Comparison of ENCODE assay signal across 18 cellular contexts in the genomic region with DNA sequence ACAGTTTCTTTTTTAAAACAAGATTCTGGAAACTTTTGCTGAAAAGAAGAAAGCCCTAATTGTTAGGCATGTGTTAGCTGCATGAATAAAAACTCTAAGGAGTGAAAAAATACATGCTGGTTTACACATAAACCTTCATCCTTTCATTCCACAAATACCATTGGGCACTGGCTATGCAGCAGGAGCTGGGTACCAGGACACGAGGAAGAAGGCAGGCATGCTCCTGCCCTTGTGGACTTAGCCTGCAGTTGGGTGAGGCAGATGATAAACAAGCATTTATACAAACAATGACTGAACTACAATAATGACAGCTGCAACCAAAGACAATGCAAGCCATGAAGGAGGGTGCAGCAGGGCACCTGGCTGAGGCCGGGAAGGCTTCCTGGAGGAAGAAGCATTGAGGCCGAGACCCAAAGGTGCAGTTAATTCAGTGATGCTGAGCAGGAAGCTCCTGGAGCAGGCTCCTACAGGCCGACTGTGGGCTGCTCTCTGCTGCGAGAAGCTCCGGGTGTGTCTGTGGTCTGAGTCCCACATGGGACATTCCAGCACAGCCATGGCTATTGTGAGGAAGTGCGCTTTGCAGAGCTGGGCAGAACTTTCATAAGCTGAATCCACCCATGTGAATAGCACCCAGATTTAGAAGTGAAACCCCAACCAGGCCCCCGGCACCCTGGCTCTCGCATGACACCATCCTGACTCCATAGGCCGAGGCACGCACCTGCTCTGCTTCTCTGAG. TPM values are rescaled to one million over a fixed set of nuclear protein-coding genes. Genes with fewer than 3 reads are reported as not detected.
DNase-seq lines count a peak whose midpoint lies in the region; ATAC-seq and TF ChIP-seq lines count a peak whose summit lies in the region.
"Had no signal": no experiment of that assay in that cellular context is flagged by ENCODE, and none has a peak within 500 bp of the region (broad histone marks: within the 10 kb centered on the region; RNA-seq: fewer than 3 reads in every experiment).

No MANE protein-coding gene starts in this region.

- no peak for TF ChIP-seq CTCF in Panc1 (IDR thresholded peaks at IDR 0.05)
- TF ChIP-seq CTCF in lung (IDR thresholded peaks at IDR 0.05; ENCODE audit: control extremely low read depth, extremely low read depth) = no peak
- TF ChIP-seq CTCF in transverse colon (IDR thresholded peaks at IDR 0.05) = no peak

- no peak overlapping the region for H3K27ac ChIP-seq in BLaER1
- no peak overlapping the region for H3K27ac ChIP-seq in Panc1 (ENCODE audit: low read length)
- H3K27ac ChIP-seq in lung (ENCODE audit: low read depth in 1 of 2, low read length in 1 of 2) = no peak overlapping the region
- no peak overlapping the region for H3K27ac ChIP-seq in transverse colon
- H3K27ac ChIP-seq: esophagus squamous epithelium, pancreas, uterus had no signal

- no TSS peak for BruUV-seq in Panc1 (replicated peaks; lab: Mats Ljungman, UMichigan)

- ATAC-seq in Panc1 = 0 out of 2 replicates have a peak, but pooled peaks have one; percentile 54
- ATAC-seq in lung (ENCODE audit: insufficient read depth, low FRiP score) = no peak
- ATAC-seq in HG02870 (IDR thresholded peaks at IDR 0.05; ENCODE audit: unreplicated experiment) = no peak
- no peak for ATAC-seq in HG03565 (IDR thresholded peaks at IDR 0.05; ENCODE audit: unreplicated experiment)
- ATAC-seq: pancreas; stimulated activated naive CD8-positive, alpha-beta T cell treated with anti-CD3 and anti-CD28 coated beads, Interleukin-15, amount 100 ng/mL, for 72 hours had no signal

- POLR2A ChIA-PET in Panc1 (lab: Charles Lee) = no interaction called here

- no peak for TF ChIP-seq POLR2A in transverse colon (IDR thresholded peaks at IDR 0.05)

- peak; percentile 19 for DNase-seq in H7
- DNase-seq in Panc1 (ENCODE audit: low read depth, low spot score) = no peak
- DNase-seq in lung (ENCODE audit: low spot score) = peak; percentile 23
- DNase-seq in GM19240 (ENCODE audit: insufficient read length, low spot score) = no peak
- DNase-seq in transverse colon = no peak
- DNase-seq: activated CD8-positive, alpha-beta memory T cell treated with anti-CD3 and anti-CD28 coated beads for 24 hours; esophagus squamous epithelium; GF-D8; hippocampal formation; NCI-H1092; NCI-H2171 treated with DMSO at 0.1 percent for 48 hours; uterus had no signal

- 83 to 92% methylated on average over 11 of the region's 11 CpGs for WGBS in lung, 2 donors
- 48 to 64% methylated on average over 4 to 11 of the region's 11 CpGs for WGBS in transverse colon (ENCODE audit: low coverage in 1 of 2), 2 donors

- peaks cover 13% of the 10 kb centered on the region for H3K9me3 ChIP-seq in BLaER1
- no peaks in the 10 kb centered on the region for H3K9me3 ChIP-seq in Panc1 (ENCODE audit: control insufficient read depth, insufficient read depth, low read depth, low read length)
- peaks cover 0 to 10% of the 10 kb centered on the region in 2 donors for H3K9me3 ChIP-seq in lung (ENCODE audit: control insufficient read depth in 2 of 2, insufficient read depth in 1 of 2, low read length in 1 of 2)
- no peaks in the 10 kb centered on the region for H3K9me3 ChIP-seq in transverse colon
- H3K9me3 ChIP-seq: pancreas had no signal

- intact Hi-C loops in Panc1 (cut with micrococcal nuclease; ENCODE audit: unreplicated experiment) (no loop called here), transverse colon (cut with DNase I; ENCODE audit: low total_unique reads) (no loop called here)

- no peak overlapping the region for H3K4me3 ChIP-seq in BLaER1
- H3K4me3 ChIP-seq in H7 (ENCODE audit: insufficient read depth, low read depth, low read length) = no peak overlapping the region
- H3K4me3 ChIP-seq in Panc1 (ENCODE audit: low read depth in 2 of 2, low read length in 2 of 2) = no peak overlapping the region
- H3K4me3 ChIP-seq in lung = no peak overlapping the region
- H3K4me3 ChIP-seq in transverse colon = no peak overlapping the region
- H3K4me3 ChIP-seq: esophagus squamous epithelium, HAP-1, pancreas, uterus had no signal

- CTCF ChIA-PET in Panc1 (lab: Charles Lee) = no interaction called here

- no peak overlapping the region for H3K9ac ChIP-seq in BLaER1

- H3K27me3 ChIP-seq in BLaER1 = no peaks in the 10 kb centered on the region
- H3K27me3 ChIP-seq in H7 (ENCODE audit: control insufficient read depth, insufficient read depth, low read length) = no peaks in the 10 kb centered on the region
- no peaks in the 10 kb centered on the region for H3K27me3 ChIP-seq in Panc1 (ENCODE audit: control insufficient read depth, insufficient read depth, low read length)
- H3K27me3 ChIP-seq in lung (ENCODE audit: control insufficient read depth, insufficient read depth) = no peaks in the 10 kb centered on the region
- H3K27me3 ChIP-seq in transverse colon = no peaks in the 10 kb centered on the region
- H3K27me3 ChIP-seq: esophagus squamous epithelium, pancreas, uterus had no signal

- in situ Hi-C loops in Panc1 (cut with HindIII; ENCODE audit: low pct_unique_long_range_greater_than_20kb, low sequenced_read_pairs) (no loop called here), transverse colon (cut with MboI; ENCODE audit: low pct_ligation_motif_present in 1 of 4, low pct_unique_long_range_greater_than_20kb in 1 of 4, low sequenced_read_pairs in 3 of 4) (no loop called here)

- no peak for TF ChIP-seq EP300 in transverse colon (IDR thresholded peaks at IDR 0.05; ENCODE audit: low read depth)

- no peaks in the 10 kb centered on the region for H4K20me1 ChIP-seq in BLaER1

- H3K36me3 ChIP-seq in BLaER1 = no peaks in the 10 kb centered on the region
- H3K36me3 ChIP-seq in H7 (replicated peaks; ENCODE audit: control insufficient read depth, insufficient read depth, low read length) = no peaks in the 10 kb centered on the region
- H3K36me3 ChIP-seq in Panc1 (ENCODE audit: control insufficient read depth, insufficient read depth, low read length) = no peaks in the 10 kb centered on the region
- peaks cover 0 to 2% of the 10 kb centered on the region in 2 donors for H3K36me3 ChIP-seq in lung (ENCODE audit: control insufficient read depth in 2 of 2, insufficient read depth in 2 of 2, low read length in 2 of 2)
- H3K36me3 ChIP-seq in transverse colon = no peaks in the 10 kb centered on the region
- H3K36me3 ChIP-seq: esophagus squamous epithelium, HAP-1, pancreas, uterus had no signal

- peaks cover 24% of the 10 kb centered on the region for H3K4me1 ChIP-seq in BLaER1
- no peaks in the 10 kb centered on the region for H3K4me1 ChIP-seq in Panc1 (ENCODE audit: control insufficient read depth, insufficient read depth, low read length)
- peaks cover 0 to 3% of the 10 kb centered on the region in 2 donors for H3K4me1 ChIP-seq in lung (ENCODE audit: control insufficient read depth in 2 of 2, insufficient read depth in 2 of 2, low read length in 2 of 2)
- H3K4me1 ChIP-seq in transverse colon = peaks cover 0 to 7% (median 0%) of the 10 kb centered on the region in 4 donors
- H3K4me1 ChIP-seq: HAP-1, pancreas, uterus had no signal

- peak overlapping the region; percentile 65 for H3K4me2 ChIP-seq in BLaER1

RNA-seq across cellular contexts. Expression of gene MXD4, which starts 44.0 kb away (rescaled TPM):
- total RNA-seq in H7 (2014; rRNA removed; shearing (Covaris generic)) = 13.4 and 22.3 TPM in 2 replicates
- total RNA-seq in Panc1 (2021; ENCODE audit: unreplicated experiment) (32.7 TPM), lung (10 to 100 TPM; 37.5 to 65.1 TPM), transverse colon (100 to 1,000 TPM in 1 of 4 donors, 10 to 100 TPM in 3; 48.1 to 101 (median 57.7) TPM)
- polyA plus RNA-seq in Panc1 (2012; ENCODE audit: insufficient read length) = 45.0 TPM
- 10 to 100 TPM; 34.4 to 58.2 TPM for polyA plus RNA-seq in lung

Comparison
In these comparisons a context has a peak if more than half of its experiments do, and no peak if none do; other contexts are left out.
1. DNase-seq: peak in H7 (single experiment) and lung (single experiment); none in Panc1 (single experiment), GM19240 (single experiment) and transverse colon (single experiment).